22 cellular contexts compared by ENCODE assay signal in genomic region chr10:128165536-128165935, GRCh38. TPM values are rescaled to one million over a fixed set of nuclear protein-coding genes. Genes with fewer than 3 reads are reported as not detected.
DNase-seq lines count a peak whose midpoint lies in the region; ATAC-seq and TF ChIP-seq lines count a peak whose summit lies in the region.
"Had no signal": no experiment of that assay in that cellular context is flagged by ENCODE, and none has a peak within 500 bp of the region (broad histone marks: within the 10 kb centered on the region; RNA-seq: fewer than 3 reads in every experiment).

No MANE protein-coding gene starts in this region.

- ATAC-seq in activated CD8-positive, alpha-beta memory T cell treated with anti-CD3 and anti-CD28 coated beads, Interleukin-2, amount 10 ng/mL, durations not matched to agents 7 days and 5 days, result no peak
- no peak for ATAC-seq in HG02763 (IDR thresholded peaks at IDR 0.05; ENCODE audit: unreplicated experiment)
- ATAC-seq: CD8-positive, alpha-beta T cell had no signal

- no peak overlapping the region for H4K12ac ChIP-seq in trophoblast cell (ENCODE audit: low read depth, low read length)

- no peak overlapping the region for H2BK120ac ChIP-seq in mesendoderm (ENCODE audit: low read depth, low read length)
- no peak overlapping the region for H2BK120ac ChIP-seq in trophoblast cell (ENCODE audit: insufficient read depth, low read length, poor library complexity)

- H4K5ac ChIP-seq in mesendoderm (ENCODE audit: low read length), result no peak overlapping the region

- H3K79me2 ChIP-seq in mesendoderm (ENCODE audit: control insufficient read depth, insufficient read depth, low read length) (no peaks in the 10 kb centered on the region), trophoblast cell (ENCODE audit: control insufficient read depth, insufficient read depth, low read length, poor library complexity) (no peaks in the 10 kb centered on the region)

- H2AK5ac ChIP-seq in mesendoderm (ENCODE audit: low read length), result no peak overlapping the region
- H2AK5ac ChIP-seq in trophoblast cell (ENCODE audit: low read length), result no peak overlapping the region

- no peak overlapping the region for H3K56ac ChIP-seq in mesendoderm (ENCODE audit: low read length)

- H3K4me3 Mint-ChIP-seq in activated CD8-positive, alpha-beta memory T cell treated with anti-CD3 and anti-CD28 coated beads, Interleukin-2, amount 10 ng/mL, durations not matched to agents 7 days and 5 days, result no peak overlapping the region
- H3K4me3 Mint-ChIP-seq: B cell; CD4-positive, CD25-positive, alpha-beta regulatory T cell; CD8-positive, alpha-beta T cell had no signal

- no peak overlapping the region for H2BK5ac ChIP-seq in mesendoderm (ENCODE audit: low read length)
- H2BK5ac ChIP-seq in trophoblast cell (ENCODE audit: low read depth, low read length, poor library complexity), result no peak overlapping the region

- peaks cover 2% of the 10 kb centered on the region for H3K9me3 ChIP-seq in trophoblast cell (ENCODE audit: insufficient read depth, low read depth, low read length)
- H3K9me3 ChIP-seq in colonic mucosa, result no peaks in the 10 kb centered on the region
- H3K9me3 ChIP-seq: BLaER1, Caco-2 had no signal

- no peak overlapping the region for H3K14ac ChIP-seq in trophoblast cell (ENCODE audit: low read length)

- H3K23ac ChIP-seq in mesendoderm (ENCODE audit: low read length) (no peak overlapping the region), trophoblast cell (ENCODE audit: low read length) (no peak overlapping the region)

- no peak overlapping the region for H3K4me2 ChIP-seq in mesendoderm (ENCODE audit: low read length)
- H3K4me2 ChIP-seq in trophoblast cell (ENCODE audit: low read length), result peak overlapping the region; percentile 22
- H3K4me2 ChIP-seq: BLaER1 had no signal

- H3K79me1 ChIP-seq in mesendoderm (ENCODE audit: low read length) (no peaks in the 10 kb centered on the region), trophoblast cell (ENCODE audit: low read length) (no peaks in the 10 kb centered on the region)

- H4K91ac ChIP-seq in trophoblast cell (ENCODE audit: low read depth, low read length), result no peak overlapping the region

- H3K27me3 ChIP-seq in mesendoderm (ENCODE audit: insufficient read depth, low read length, poor library complexity), result no peaks in the 10 kb centered on the region
- no peaks in the 10 kb centered on the region for H3K27me3 ChIP-seq in trophoblast cell (ENCODE audit: insufficient read depth, low read length)
- H3K27me3 ChIP-seq in colonic mucosa, result no peaks in the 10 kb centered on the region
- H3K27me3 ChIP-seq: BLaER1 had no signal

- H3K18ac ChIP-seq in mesendoderm (ENCODE audit: low read length) (no peak overlapping the region), trophoblast cell (ENCODE audit: low read length) (no peak overlapping the region)

- no CpG with 5 or more reads among the region's 6 CpGs for WGBS in mesendoderm (ENCODE audit: extremely low coverage, insufficient coverage, low lambda C conversion rate)
- WGBS in trophoblast cell (ENCODE audit: extremely low coverage, insufficient coverage, insufficient read length), result no CpG with 5 or more reads among the region's 6 CpGs

- no peak overlapping the region for H2BK12ac ChIP-seq in trophoblast cell (ENCODE audit: low read length)

- no peaks in the 10 kb centered on the region for H3K36me3 Mint-ChIP-seq in activated CD8-positive, alpha-beta memory T cell treated with anti-CD3 and anti-CD28 coated beads, Interleukin-2, amount 10 ng/mL, durations not matched to agents 7 days and 5 days
- H3K36me3 Mint-ChIP-seq: CD4-positive, CD25-positive, alpha-beta regulatory T cell; CD8-positive, alpha-beta T cell had no signal

- H2AFZ ChIP-seq in trophoblast cell (ENCODE audit: insufficient read depth, low read length, poor library complexity), result no peak overlapping the region
- H2AFZ ChIP-seq: GM23248 had no signal

- H3K4me1 ChIP-seq in mesendoderm (ENCODE audit: control insufficient read depth, low read depth, low read length) (no peaks in the 10 kb centered on the region), trophoblast cell (ENCODE audit: control insufficient read depth in 1 of 2, insufficient read depth in 2 of 2, low read length in 2 of 2) (peaks cover 3 to 8% of the 10 kb centered on the region in 2 experiments), colonic mucosa (no peaks in the 10 kb centered on the region)
- H3K4me1 ChIP-seq: Caco-2 had no signal

- H3K36me3 ChIP-seq in mesendoderm (ENCODE audit: control insufficient read depth, insufficient read depth, low read length) (no peaks in the 10 kb centered on the region), trophoblast cell (ENCODE audit: control insufficient read depth in 1 of 2, insufficient read depth in 2 of 2, low read length in 2 of 2) (no peaks in the 10 kb centered on the region), colonic mucosa (no peaks in the 10 kb centered on the region)
- H3K36me3 ChIP-seq: BLaER1 had no signal

- no peak overlapping the region for H3K27ac Mint-ChIP-seq in activated CD8-positive, alpha-beta memory T cell treated with anti-CD3 and anti-CD28 coated beads, Interleukin-2, amount 10 ng/mL, durations not matched to agents 7 days and 5 days
- H3K27ac Mint-ChIP-seq: B cell; CD4-positive, CD25-positive, alpha-beta regulatory T cell; CD8-positive, alpha-beta T cell had no signal

- no peak overlapping the region for H3K9ac ChIP-seq in mesendoderm (ENCODE audit: low read length)
- H3K9ac ChIP-seq in trophoblast cell (ENCODE audit: low read length), result no peak overlapping the region
- H3K9ac ChIP-seq in colonic mucosa (ENCODE audit: low read depth in 2 of 2, low read length in 2 of 2), result no peak overlapping the region
- H3K9ac ChIP-seq: BLaER1, GM23248 had no signal

- DNase-seq in activated CD8-positive, alpha-beta memory T cell treated with anti-CD3 and anti-CD28 coated beads, Interleukin-2, amount 10 ng/mL, durations not matched to agents 7 days and 5 days, result peak; percentile 28
- DNase-seq in activated CD8-positive, alpha-beta memory T cell treated with anti-CD3 and anti-CD28 coated beads, Interleukin-2, amount 50 U/mL, for 48 hours, result no peak
- DNase-seq in mesendoderm (peak; percentile 11), trophoblast cell (no peak), DMS53 (lab: John Stamatoyannopoulos, UW) (no peak), NCI-H146 treated with DMSO at 0.1 percent for 48 hours (lab: John Stamatoyannopoulos, UW; ENCODE audit: unreplicated experiment) (no peak), colonic mucosa (no peak)
- DNase-seq: Caco-2; CD4-positive, CD25-positive, alpha-beta regulatory T cell; CD8-positive, alpha-beta T cell; DMS153; DMS79; EL; GF-D8; GM23248; H7; HCEC 1CT had no signal

- no peak overlapping the region for H4K8ac ChIP-seq in mesendoderm (ENCODE audit: low read depth, low read length)
- no peak overlapping the region for H4K8ac ChIP-seq in trophoblast cell (ENCODE audit: low read depth, low read length)

- CTCF ChIA-PET in activated CD8-positive, alpha-beta memory T cell treated with anti-CD3 and anti-CD28 coated beads, Interleukin-2, amount 10 ng/mL, durations not matched to agents 7 days and 5 days (lab: Charles Lee), result interaction anchor here (0.8 to 2.4 kb wide), 2 partner anchors 13 to 15 kb away, joined by 3 to 8 read pairs; no protein-coding TSS in a partner anchor

- peaks cover 33% of the 10 kb centered on the region for H3K27me3 Mint-ChIP-seq in activated CD8-positive, alpha-beta memory T cell treated with anti-CD3 and anti-CD28 coated beads, Interleukin-2, amount 10 ng/mL, durations not matched to agents 7 days and 5 days

- H3K4me1 Mint-ChIP-seq in activated CD8-positive, alpha-beta memory T cell treated with anti-CD3 and anti-CD28 coated beads, Interleukin-2, amount 10 ng/mL, durations not matched to agents 7 days and 5 days, result peaks cover 17% of the 10 kb centered on the region

- H3K4me3 ChIP-seq in mesendoderm (ENCODE audit: low read length), result no peak overlapping the region
- H3K4me3 ChIP-seq in trophoblast cell (ENCODE audit: low read depth, low read length), result peak overlapping the region; percentile 27
- no peak overlapping the region for H3K4me3 ChIP-seq in colonic mucosa
- H3K4me3 ChIP-seq: BLaER1, GM23248 had no signal

- H3K27ac ChIP-seq in mesendoderm (ENCODE audit: low read depth, low read length) (no peak overlapping the region), trophoblast cell (ENCODE audit: low read depth, low read length) (no peak overlapping the region), colonic mucosa (no peak overlapping the region)
- H3K27ac ChIP-seq: 22Rv1, BLaER1, C4-2B, GM23248 had no signal

- intact Hi-C loops in colonic mucosa (cut with DNase I), result no loop called here

- no peak overlapping the region for H2BK15ac ChIP-seq in mesendoderm (replicated peaks; ENCODE audit: low read depth)

- no peaks in the 10 kb centered on the region for H3K9me3 Mint-ChIP-seq in activated CD8-positive, alpha-beta memory T cell treated with anti-CD3 and anti-CD28 coated beads, Interleukin-2, amount 10 ng/mL, durations not matched to agents 7 days and 5 days (ENCODE audit: low read depth)
- H3K9me3 Mint-ChIP-seq: CD8-positive, alpha-beta T cell had no signal

- H3K4ac ChIP-seq in mesendoderm (ENCODE audit: low read depth, low read length) (no peak overlapping the region), trophoblast cell (ENCODE audit: low read depth, low read length) (no peak overlapping the region)

- no peak for TF ChIP-seq CTCF in colonic mucosa (IDR thresholded peaks at IDR 0.05)

RNA-seq across cellular contexts. Expression of gene MKI67, which starts 39.3 kb away (rescaled TPM):
- total RNA-seq in activated CD8-positive, alpha-beta memory T cell treated with anti-CD3 and anti-CD28 coated beads, Interleukin-2, amount 10 ng/mL, durations not matched to agents 7 days and 5 days, result 100 to 1,000 TPM; 333 to 418 TPM
- polyA plus RNA-seq in mesendoderm (2013, experiment 1 of 2), result 30.3 TPM
- 29.7 TPM for polyA plus RNA-seq in mesendoderm (2013, experiment 2 of 2)
- polyA plus RNA-seq in trophoblast cell (2013), result 28.7 and 34.2 TPM in 2 replicates
- total RNA-seq in colonic mucosa, result 100 to 1,000 TPM in 1 of 2 donors, 10 to 100 TPM in 1; 40.2 to 148 TPM

Comparison
In these comparisons a context has a peak if more than half of its experiments do, and no peak if none do; other contexts are left out.
1. DNase-seq: peak in activated CD8-positive, alpha-beta memory T cell treated with anti-CD3 and anti-CD28 coated beads, Interleukin-2, amount 10 ng/mL, durations not matched to agents 7 days and 5 days (single experiment) and mesendoderm (single experiment); none in activated CD8-positive, alpha-beta memory T cell treated with anti-CD3 and anti-CD28 coated beads, Interleukin-2, amount 50 U/mL, for 48 hours (single experiment), trophoblast cell (0 of 2), DMS53 (single experiment), NCI-H146 treated with DMSO at 0.1 percent for 48 hours (single experiment) and colonic mucosa (single experiment).